Comparison of ENCODE assay signal across 1 cellular context in the genomic region with DNA sequence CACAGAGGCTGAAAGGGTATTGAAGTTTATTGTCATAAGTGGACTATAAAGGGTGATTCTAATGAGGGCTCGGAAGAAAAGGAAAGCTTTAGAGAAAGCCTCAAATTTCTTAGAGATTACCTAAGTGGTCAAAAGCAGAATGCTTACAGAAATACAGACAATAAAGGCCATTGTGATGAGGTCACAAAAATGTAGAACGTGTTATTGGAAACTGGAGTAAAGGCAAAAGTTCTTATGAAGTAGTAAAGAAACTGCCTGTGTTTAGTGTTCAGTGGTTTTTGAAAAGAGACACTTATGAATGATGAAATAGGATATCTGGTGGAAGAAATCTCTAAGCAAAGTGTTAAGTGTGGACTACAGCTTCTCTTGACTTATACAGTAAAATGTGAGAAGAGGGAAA.
TF ChIP-seq lines count a peak whose summit lies in the region.

No MANE protein-coding gene starts in this region.

TF ChIP-seq in K562, 482 proteins besides CTCF, POLR2A, EP300 and RAD21 (continued from another document):
- TF ChIP-seq ARID4B (CRISPR knock-in tag; IDR thresholded peaks at IDR 0.05) = no peak
- TF ChIP-seq C11orf30 (IDR thresholded peaks at IDR 0.05; ENCODE audit: low read depth) = no peak
- no peak for TF ChIP-seq ZKSCAN1 (IDR thresholded peaks at IDR 0.05; ENCODE audit: low read depth, low read length)
- no peak for TF ChIP-seq GABPB2 (CRISPR knock-in tag; conservative IDR thresholded peaks at IDR 0.05)
